8 cellular contexts compared by ENCODE assay signal in the genomic region with DNA sequence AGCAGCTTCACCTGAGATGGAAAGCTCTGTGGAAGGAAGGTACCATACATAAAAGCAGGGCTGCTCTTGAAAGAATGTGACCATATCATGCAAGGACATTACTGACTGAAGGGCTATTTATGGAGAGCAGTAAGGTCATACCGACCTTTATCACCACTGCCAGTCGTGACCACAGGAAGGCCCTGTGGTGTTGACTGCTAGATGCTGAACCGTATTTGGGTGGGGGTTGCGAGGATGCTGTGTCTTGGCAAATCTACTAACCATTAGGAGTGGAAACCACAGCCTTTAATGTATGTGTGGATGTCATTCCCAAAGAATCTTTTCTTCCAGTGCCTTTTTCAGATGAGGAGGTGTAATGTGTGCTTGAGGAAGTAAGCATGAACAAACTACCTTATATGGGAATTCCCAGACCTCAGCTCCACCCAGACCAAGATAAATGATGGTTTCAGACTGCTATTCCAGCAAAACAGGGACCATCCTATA.
DNase-seq lines count a peak whose midpoint lies in the region; ATAC-seq and TF ChIP-seq lines count a peak whose summit lies in the region.

No MANE protein-coding gene starts in this region.

- ATAC-seq in HG03342 (IDR thresholded peaks at IDR 0.05; ENCODE audit: unreplicated experiment) (peak; percentile 33), T-helper 17 cell (no peak)

- H3K4me3 Mint-ChIP-seq in T-helper 1 cell treated with Interleukin-12 subunit alpha and Interleukin-12 subunit beta and Interleukin-4 antibody, amounts not matched to agents 30 μg/mL and 1 μg/mL, for 36 hours = peak overlapping the region; percentile 33
- no peak overlapping the region for H3K4me3 Mint-ChIP-seq in T-helper 17 cell

- H3K9me3 Mint-ChIP-seq in T-helper 1 cell treated with Interleukin-12 subunit alpha and Interleukin-12 subunit beta and Interleukin-4 antibody, amounts not matched to agents 30 μg/mL and 1 μg/mL, for 36 hours = no peaks in the 10 kb centered on the region

- peaks cover 4% of the 10 kb centered on the region for H3K36me3 Mint-ChIP-seq in T-helper 1 cell treated with Interleukin-12 subunit alpha and Interleukin-12 subunit beta and Interleukin-4 antibody, amounts not matched to agents 30 μg/mL and 1 μg/mL, for 36 hours (ENCODE audit: low read depth)
- peaks cover 2% of the 10 kb centered on the region for H3K36me3 Mint-ChIP-seq in T-helper 17 cell (ENCODE audit: low read depth)

- DNase-seq in T-helper 1 cell (no peak), T-helper 17 cell (no peak), foreskin fibroblast (peak; percentile 89 to 92), DMS153 treated with DMSO at 0.1 percent for 48 hours (lab: John Stamatoyannopoulos, UW; ENCODE audit: unreplicated experiment) (no peak)
- DNase-seq in activated effector memory CD4-positive, alpha-beta T cell treated with Interleukin-2 at 50 U/mL for 16 hours = no peak

- peak overlapping the region in 20 of 21 experiments; percentile 2 to 89 (median 71) for H3K27ac ChIP-seq in skin epidermis

- H3K4me3 ChIP-seq in foreskin fibroblast (ENCODE audit: low read depth in 1 of 2, low read length in 2 of 2) (no peak overlapping the region), skin epidermis (no peak overlapping the region)

- TF ChIP-seq CTCF in foreskin fibroblast (IDR thresholded peaks at IDR 0.05; ENCODE audit: low read depth, low read length) = no peak

- no peaks in the 10 kb centered on the region for H3K27me3 Mint-ChIP-seq in T-helper 1 cell treated with Interleukin-12 subunit alpha and Interleukin-12 subunit beta and Interleukin-4 antibody, amounts not matched to agents 30 μg/mL and 1 μg/mL, for 36 hours (ENCODE audit: low read depth)
- no peaks in the 10 kb centered on the region for H3K27me3 Mint-ChIP-seq in T-helper 17 cell

- H3K4me1 Mint-ChIP-seq in T-helper 1 cell treated with Interleukin-12 subunit alpha and Interleukin-12 subunit beta and Interleukin-4 antibody, amounts not matched to agents 30 μg/mL and 1 μg/mL, for 36 hours (ENCODE audit: low read depth) = peaks cover 35% of the 10 kb centered on the region
- peaks cover 24% of the 10 kb centered on the region for H3K4me1 Mint-ChIP-seq in T-helper 17 cell

- peak overlapping the region; percentile 71 for H3K27ac Mint-ChIP-seq in T-helper 1 cell treated with Interleukin-12 subunit alpha and Interleukin-12 subunit beta and Interleukin-4 antibody, amounts not matched to agents 30 μg/mL and 1 μg/mL, for 36 hours
- peak overlapping the region; percentile 24 for H3K27ac Mint-ChIP-seq in T-helper 17 cell

- no peaks in the 10 kb centered on the region for H3K9me3 ChIP-seq in T-helper 17 cell (ENCODE audit: control insufficient read depth, low read length, poor library complexity, severe bottlenecking)

Comparison
In these comparisons a context has a peak if more than half of its experiments do, and no peak if none do; other contexts are left out.
1. DNase-seq: peak in foreskin fibroblast (2 of 2); none in T-helper 1 cell (0 of 5), T-helper 17 cell (0 of 3), DMS153 treated with DMSO at 0.1 percent for 48 hours (single experiment) and activated effector memory CD4-positive, alpha-beta T cell treated with Interleukin-2 at 50 U/mL for 16 hours (single experiment).